Comparison of ENCODE assay signal across 8 cellular contexts in the genomic region with DNA sequence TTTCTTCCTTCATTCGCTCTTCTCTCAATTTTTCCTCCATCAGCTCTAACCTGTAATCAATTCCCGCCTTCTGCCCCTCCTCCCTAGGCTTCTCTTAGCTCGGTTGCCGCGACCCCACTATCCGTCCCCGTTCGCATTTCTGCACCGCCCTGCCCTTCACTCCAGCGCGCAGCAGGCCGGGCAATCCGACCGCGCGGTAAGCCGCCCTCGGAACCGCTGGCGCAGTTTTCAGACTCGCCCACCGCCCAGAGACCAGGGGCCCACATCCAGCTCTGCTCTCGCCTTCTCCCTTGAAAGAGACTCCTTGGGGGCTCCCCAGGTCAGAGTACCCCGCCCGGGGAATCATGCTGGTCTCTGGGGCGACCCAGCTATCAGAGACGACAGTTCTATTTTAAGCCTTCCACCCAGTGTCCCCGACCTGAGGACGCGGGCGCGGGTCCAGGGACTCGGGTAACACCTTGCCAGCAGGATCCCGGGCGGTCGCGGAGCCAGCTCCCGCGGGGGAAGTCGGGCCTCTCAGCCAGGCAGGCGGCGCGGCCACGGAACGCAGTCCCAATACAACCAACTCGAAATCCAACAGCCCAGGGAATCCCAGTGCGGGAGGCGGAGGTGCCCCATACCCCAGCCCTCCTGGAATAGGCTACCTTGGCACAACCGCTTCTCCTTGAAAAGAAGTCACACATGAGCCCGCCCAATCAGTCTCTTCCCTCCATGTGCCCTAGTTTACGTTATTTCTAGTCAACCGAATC. TPM values are rescaled to one million over a fixed set of nuclear protein-coding genes. Genes with fewer than 3 reads are reported as not detected.
DNase-seq lines count a peak whose midpoint lies in the region; ATAC-seq, FAIRE-seq and TF ChIP-seq lines count a peak whose summit lies in the region.

No MANE protein-coding gene starts in this region.

- TF ChIP-seq CTCF in endothelial cell (IDR thresholded peaks at IDR 0.05; ENCODE audit: unreplicated experiment) (no peak), uterus (IDR thresholded peaks at IDR 0.05) (no peak)

- H3K4me3 ChIP-seq in mesodermal cell (ENCODE audit: extremely low read depth, insufficient read depth, low read length, poor library complexity, severe bottlenecking) = peak overlapping the region; percentile 23
- H3K4me3 ChIP-seq in uterus = peak overlapping the region; percentile 32 to 44
- peak overlapping the region in 1 of 2 donors; percentile 15 for H3K4me3 ChIP-seq in small intestine (ENCODE audit: low read depth in 1 of 2, low read length in 2 of 2)

- H3K4me3 Mint-ChIP-seq in activated naive CD4-positive, alpha-beta T cell treated with anti-CD3 and anti-CD28 coated beads for 36 hours = peak overlapping the region; percentile 59
- peak overlapping the region; percentile 80 for H3K4me3 Mint-ChIP-seq in endothelial cell (ENCODE audit: unreplicated experiment)

- DNase-seq in activated naive CD4-positive, alpha-beta T cell treated with anti-CD3 and anti-CD28 coated beads for 36 hours = peak; percentile 10
- DNase-seq in activated naive CD4-positive, alpha-beta T cell treated with Interleukin-2 at 50 U/mL for 16 hours = no peak
- DNase-seq in endothelial cell (ENCODE audit: low spot score) = peak; percentile 46
- DNase-seq in uterus = no peak
- no peak for DNase-seq in small intestine

- no peaks in the 10 kb centered on the region for H3K9me3 Mint-ChIP-seq in activated naive CD4-positive, alpha-beta T cell treated with anti-CD3 and anti-CD28 coated beads for 36 hours
- H3K9me3 Mint-ChIP-seq in endothelial cell (ENCODE audit: unreplicated experiment) = no peaks in the 10 kb centered on the region

- H3K27me3 Mint-ChIP-seq in activated naive CD4-positive, alpha-beta T cell treated with anti-CD3 and anti-CD28 coated beads for 36 hours (ENCODE audit: low read depth) = peaks cover 51% of the 10 kb centered on the region
- H3K27me3 Mint-ChIP-seq in endothelial cell (ENCODE audit: unreplicated experiment) = peaks cover 12% of the 10 kb centered on the region

- CTCF ChIA-PET in activated naive CD4-positive, alpha-beta T cell treated with anti-CD3 and anti-CD28 coated beads for 36 hours (lab: Charles Lee) = interaction anchor here (0.6 kb wide), 1 partner anchor 1379 kb away, joined by 3 read pairs; no protein-coding TSS in a partner anchor

- H3K27me3 ChIP-seq in uterus (no peaks in the 10 kb centered on the region), small intestine (ENCODE audit: control insufficient read depth in 2 of 2, insufficient read depth in 2 of 2, low read length in 2 of 2) (peaks cover 10 to 16% of the 10 kb centered on the region in 2 donors)

- intact Hi-C loops in activated naive CD4-positive, alpha-beta T cell treated with anti-CD3 and anti-CD28 coated beads for 36 hours (cut with micrococcal nuclease) = no loop called here
- intact Hi-C loops in uterus (cut with DNase I; ENCODE audit: low total_unique reads) = no loop called here

- WGBS in mesodermal cell (ENCODE audit: insufficient coverage in 2 of 2), 2 experiments = 6 to 8% methylated on average over 28 to 39 of the region's 52 CpGs
- WGBS in small intestine, 3 donors = 3 to 7% (median 7%) methylated on average over 47 to 52 of the region's 52 CpGs

- H3K36me3 ChIP-seq in mesodermal cell (ENCODE audit: control insufficient read depth, insufficient read depth, low read length) (no peaks in the 10 kb centered on the region), uterus (no peaks in the 10 kb centered on the region), small intestine (ENCODE audit: control insufficient read depth in 2 of 2, insufficient read depth in 2 of 2, low read length in 2 of 2) (no peaks in the 10 kb centered on the region)

- no peak for FAIRE-seq in small intestine (lab: Jason Lieb, UNC)

- ATAC-seq in HG03442 (IDR thresholded peaks at IDR 0.05; ENCODE audit: unreplicated experiment) (no peak), GM21528 (IDR thresholded peaks at IDR 0.05; ENCODE audit: low FRiP score, unreplicated experiment) (no peak)

- no peaks in the 10 kb centered on the region for H3K4me1 ChIP-seq in mesodermal cell (ENCODE audit: control insufficient read depth, insufficient read depth, low read length, poor library complexity, severe bottlenecking)
- H3K4me1 ChIP-seq in uterus = peaks cover 0 to 4% of the 10 kb centered on the region in 2 donors
- no peaks in the 10 kb centered on the region for H3K4me1 ChIP-seq in small intestine (ENCODE audit: control insufficient read depth in 2 of 2, insufficient read depth in 1 of 2, low read depth in 1 of 2, low read length in 1 of 2)

- H3K9me3 ChIP-seq in mesodermal cell (ENCODE audit: control insufficient read depth, low read length) (no peaks in the 10 kb centered on the region), uterus (no peaks in the 10 kb centered on the region), small intestine (ENCODE audit: control insufficient read depth, low read depth) (no peaks in the 10 kb centered on the region)

- no peaks in the 10 kb centered on the region for H3K36me3 Mint-ChIP-seq in activated naive CD4-positive, alpha-beta T cell treated with anti-CD3 and anti-CD28 coated beads for 36 hours (ENCODE audit: low read depth)
- no peaks in the 10 kb centered on the region for H3K36me3 Mint-ChIP-seq in endothelial cell (ENCODE audit: low read depth, unreplicated experiment)

- H3K4me1 Mint-ChIP-seq in activated naive CD4-positive, alpha-beta T cell treated with anti-CD3 and anti-CD28 coated beads for 36 hours (ENCODE audit: low read depth) = peaks cover 15% of the 10 kb centered on the region
- H3K4me1 Mint-ChIP-seq in endothelial cell (ENCODE audit: unreplicated experiment) = peaks cover 15% of the 10 kb centered on the region

- TF ChIP-seq POLR2A in uterus (IDR thresholded peaks at IDR 0.05) = no peak

- no peak overlapping the region for H3K27ac ChIP-seq in mesodermal cell (ENCODE audit: low read depth, low read length, severe bottlenecking)
- H3K27ac ChIP-seq in uterus = no peak overlapping the region
- no peak overlapping the region for H3K27ac ChIP-seq in small intestine (ENCODE audit: low read depth in 1 of 2, low read length in 1 of 2)

- H3K27ac Mint-ChIP-seq in activated naive CD4-positive, alpha-beta T cell treated with anti-CD3 and anti-CD28 coated beads for 36 hours = no peak overlapping the region
- H3K27ac Mint-ChIP-seq in endothelial cell (ENCODE audit: unreplicated experiment) = no peak overlapping the region

RNA-seq across cellular contexts. Expression of gene SLC38A4, which starts 5.7 kb away (rescaled TPM):
- not detected for total RNA-seq in activated naive CD4-positive, alpha-beta T cell treated with anti-CD3 and anti-CD28 coated beads for 36 hours
- total RNA-seq in endothelial cell (ENCODE audit: unreplicated experiment) = not detected
- 0.81 TPM for polyA plus RNA-seq in mesodermal cell (2013, experiment 1 of 2)
- polyA plus RNA-seq in mesodermal cell (2013, experiment 2 of 2) = 0.40 TPM
- 1 to 10 TPM; 1.0 to 5.9 (median 1.7) TPM for total RNA-seq in uterus
- under 1 TPM in 1 of 3 donors, not detected in 2; 0.22 TPM for polyA plus RNA-seq in small intestine

Comparison
In these comparisons a context has a peak if more than half of its experiments do, and no peak if none do; other contexts are left out.
1. DNase-seq: peak in activated naive CD4-positive, alpha-beta T cell treated with anti-CD3 and anti-CD28 coated beads for 36 hours (single experiment) and endothelial cell (single experiment); none in activated naive CD4-positive, alpha-beta T cell treated with Interleukin-2 at 50 U/mL for 16 hours (single experiment), uterus (0 of 2) and small intestine (single experiment).